In genomic region chr1:100147875-100148274, GRCh38 we compare ENCODE assay signal across 1 cellular context.
TF ChIP-seq lines count a peak whose summit lies in the region.

No MANE protein-coding gene starts in this region.

TF ChIP-seq in IMR-90, 13 proteins besides CTCF, POLR2A, EP300 and RAD21 (continued from another document):
- TF ChIP-seq CHD1 (IDR thresholded peaks at IDR 0.05; ENCODE audit: low read depth, low read length) (no peak), RFX5 (IDR thresholded peaks at IDR 0.05; ENCODE audit: low read depth, low read length) (no peak), BHLHE40 (IDR thresholded peaks at IDR 0.05; ENCODE audit: low read depth, low read length) (no peak), CEBPB (IDR thresholded peaks at IDR 0.05; ENCODE audit: low read depth, low read length) (no peak), MAZ (IDR thresholded peaks at IDR 0.05; ENCODE audit: borderline replicate concordance, low read depth, low read length) (no peak), SMC3 (IDR thresholded peaks at IDR 0.05; ENCODE audit: low read depth, low read length) (no peak), MXI1 (IDR thresholded peaks at IDR 0.05; ENCODE audit: borderline replicate concordance, low read depth, low read length) (no peak)
